1 cellular context compared by ENCODE assay signal in genomic region chr10:91536101-91536500, GRCh38.
TF ChIP-seq lines count a peak whose summit lies in the region.

No MANE protein-coding gene starts in this region.

TF ChIP-seq in HEK293T, 16 proteins besides CTCF, POLR2A, EP300 and RAD21 (continued from another document):
- no peak for TF ChIP-seq NFRKB (IDR thresholded peaks at IDR 0.05)
- TF ChIP-seq PKNOX1 (IDR thresholded peaks at IDR 0.05), result no peak
